ENCODE assay signal across 23 cellular contexts in genomic region chr7:134795231-134795630, GRCh38. TPM values are rescaled to one million over a fixed set of nuclear protein-coding genes. Genes with fewer than 3 reads are reported as not detected.
"Had no signal": no experiment of that assay in that cellular context is flagged by ENCODE, and none has a peak within 500 bp of the region (broad histone marks: within the 10 kb centered on the region; RNA-seq: fewer than 3 reads in every experiment).

No MANE protein-coding gene starts in this region.

- H3K4me1 Mint-ChIP-seq: immature natural killer cell had no signal

- H3K27ac ChIP-seq: prostate gland, SK-N-MC, skin epidermis, testis had no signal

- H3K27ac Mint-ChIP-seq: activated CD4-positive, alpha-beta memory T cell treated with anti-CD3 and anti-CD28 coated beads for 36 hours; activated naive CD8-positive, alpha-beta T cell treated with anti-CD3 and anti-CD28 coated beads, Interleukin-2, amount 10 ng/mL, durations not matched to agents 7 days and 5 days; dendritic cell treated with granulocyte-macrophage colony-stimulating factor and Interleukin-4, amounts not matched to agents 40 ng/mL and 50 ng/mL, for 4 days; immature natural killer cell; memory B cell had no signal

- H3K36me3 ChIP-seq: prostate gland had no signal

- H3K27me3 Mint-ChIP-seq: activated CD4-positive, alpha-beta memory T cell treated with anti-CD3 and anti-CD28 coated beads for 36 hours; dendritic cell treated with granulocyte-macrophage colony-stimulating factor and Interleukin-4, amounts not matched to agents 40 ng/mL and 50 ng/mL, for 4 days had no signal

- H3K4me3 ChIP-seq: prostate gland, SK-N-MC, skin epidermis, stomach, testis had no signal

- ATAC-seq: left ventricle myocardium superior, right cardiac atrium had no signal

- H3K9me3 ChIP-seq: prostate gland, stomach, testis had no signal

- H3K36me3 Mint-ChIP-seq: activated CD4-positive, alpha-beta memory T cell treated with anti-CD3 and anti-CD28 coated beads for 36 hours; immature natural killer cell had no signal

- DNase-seq: activated CD4-positive, alpha-beta memory T cell treated with anti-CD3 and anti-CD28 coated beads for 36 hours; activated naive CD4-positive, alpha-beta T cell; activated naive CD8-positive, alpha-beta T cell treated with anti-CD3 and anti-CD28 coated beads, Interleukin-2, amount 10 ng/mL, durations not matched to agents 7 days and 5 days; activated T-cell treated with anti-CD3 and anti-CD28 coated beads for 4 hours; amygdala; effector memory CD4-positive, alpha-beta T cell; foreskin fibroblast; head of caudate nucleus; immature natural killer cell; kidney glomerular epithelial cell; left ventricle myocardium superior; naive B cell; right cardiac atrium; stimulated activated CD4-positive, alpha-beta T cell treated with anti-CD3 and anti-CD28 coated beads, Interleukin-15, amount 100 ng/mL, for 24 hours; stimulated activated CD4-positive, alpha-beta T cell treated with anti-CD3 and anti-CD28 coated beads, Interleukin-2, amount 100 ng/mL, for 48 hours; stomach; testis had no signal

- H3K27me3 ChIP-seq: stomach, testis had no signal

- H3K4me1 ChIP-seq: prostate gland had no signal

- H3K4me3 Mint-ChIP-seq: activated CD4-positive, alpha-beta memory T cell treated with anti-CD3 and anti-CD28 coated beads for 36 hours; activated naive CD8-positive, alpha-beta T cell treated with anti-CD3 and anti-CD28 coated beads, Interleukin-2, amount 10 ng/mL, durations not matched to agents 7 days and 5 days; dendritic cell treated with granulocyte-macrophage colony-stimulating factor and Interleukin-4, amounts not matched to agents 40 ng/mL and 50 ng/mL, for 4 days; immature natural killer cell; memory B cell; naive B cell; neural crest cell had no signal

RNA-seq across cellular contexts. Expression of gene CALD1, which starts 15.8 kb away (rescaled TPM):
- total RNA-seq: activated naive CD8-positive, alpha-beta T cell treated with anti-CD3 and anti-CD28 coated beads, Interleukin-2, amount 10 ng/mL, durations not matched to agents 7 days and 5 days had no signal
